In genomic region chr1:38283736-38284470, GRCh38 we compare ENCODE assay signal across 19 cellular contexts.
"Had no signal": no experiment of that assay in that cellular context is flagged by ENCODE, and none has a peak within 500 bp of the region (broad histone marks: within the 10 kb centered on the region; RNA-seq: fewer than 3 reads in every experiment).

No MANE protein-coding gene starts in this region.

- H3K4me3 Mint-ChIP-seq: activated CD4-positive, alpha-beta memory T cell treated with anti-CD3 and anti-CD28 coated beads for 36 hours; activated CD4-positive, alpha-beta T cell treated with anti-CD3 and anti-CD28 coated beads for 36 hours; activated naive CD8-positive, alpha-beta T cell treated with anti-CD3 and anti-CD28 coated beads, Interleukin-2, amount 10 ng/mL, durations not matched to agents 7 days and 5 days had no signal

- DNase-seq: activated CD4-positive, alpha-beta memory T cell treated with anti-CD3 and anti-CD28 coated beads for 36 hours; activated CD4-positive, alpha-beta T cell treated with anti-CD3 and anti-CD28 coated beads for 36 hours; activated naive CD4-positive, alpha-beta T cell treated with Interleukin-2 at 50 U/mL for 16 hours; activated naive CD8-positive, alpha-beta T cell treated with anti-CD3 and anti-CD28 coated beads, Interleukin-2, amount 10 ng/mL, durations not matched to agents 7 days and 5 days; activated T-cell treated with anti-CD3 and anti-CD28 coated beads, Interleukin-2, amount 50 U/mL, for 1 hour; amygdala; gastrocnemius medialis; heart left ventricle; left ventricle myocardium inferior; mesenchymal stem cell; mucosa of descending colon; naive B cell; stimulated activated CD4-positive, alpha-beta T cell treated with anti-CD3 and anti-CD28 coated beads, Interleukin-1b, Interleukin-23, amount 100 ng/mL, for 48 hours; stimulated activated CD8-positive, alpha-beta memory T cell treated with anti-CD3 and anti-CD28 coated beads, Interleukin-4, amount 100 ng/mL, for 48 hours; stimulated activated naive CD4-positive, alpha-beta T cell treated with Interleukin-2 at 50 U/mL for 16 hours; SW 1271; thyroid gland had no signal

- H3K27ac ChIP-seq: gastrocnemius medialis, heart left ventricle, left ventricle myocardium inferior, neutrophil, thyroid gland had no signal

- H3K27ac Mint-ChIP-seq: activated CD4-positive, alpha-beta memory T cell treated with anti-CD3 and anti-CD28 coated beads for 36 hours; activated CD4-positive, alpha-beta T cell treated with anti-CD3 and anti-CD28 coated beads for 36 hours; activated naive CD8-positive, alpha-beta T cell treated with anti-CD3 and anti-CD28 coated beads, Interleukin-2, amount 10 ng/mL, durations not matched to agents 7 days and 5 days; activated T-helper 2 cell treated with anti-CD3 and anti-CD28 coated beads, Interferon-gamma antibody, Interleukin-2, Interleukin-4, amounts not matched to agents 10 μg/mL and 5 μg/mL and 100 μg/mL, durations not matched to agents 14 hours and 24 hours and 36 hours; naive B cell had no signal

- H3K27me3 ChIP-seq: thyroid gland had no signal

- H3K4me1 Mint-ChIP-seq: activated CD4-positive, alpha-beta T cell treated with anti-CD3 and anti-CD28 coated beads for 36 hours; activated naive CD8-positive, alpha-beta T cell treated with anti-CD3 and anti-CD28 coated beads, Interleukin-2, amount 10 ng/mL, durations not matched to agents 7 days and 5 days; naive B cell had no signal

- H3K9me3 ChIP-seq: thyroid gland had no signal

- H3K4me3 ChIP-seq: gastrocnemius medialis, heart left ventricle, left ventricle myocardium inferior, mucosa of descending colon, thyroid gland had no signal

- H3K36me3 ChIP-seq: gastrocnemius medialis, heart left ventricle, left ventricle myocardium inferior, neutrophil, thyroid gland had no signal

- ATAC-seq: activated CD4-positive, alpha-beta T cell treated with anti-CD3 and anti-CD28 coated beads for 36 hours; gastrocnemius medialis; heart left ventricle; mucosa of descending colon had no signal

- H3K4me1 ChIP-seq: gastrocnemius medialis, heart left ventricle, left ventricle myocardium inferior, thyroid gland had no signal
